10 cellular contexts compared by ENCODE assay signal in genomic region chr14:65478596-65478995, GRCh38.
DNase-seq lines count a peak whose midpoint lies in the region; ATAC-seq and TF ChIP-seq lines count a peak whose summit lies in the region.
"Had no signal": no experiment of that assay in that cellular context is flagged by ENCODE, and none has a peak within 500 bp of the region (broad histone marks: within the 10 kb centered on the region; RNA-seq: fewer than 3 reads in every experiment).

No MANE protein-coding gene starts in this region.

- DNase-seq in AG10803 (ENCODE audit: low read depth) = peak; percentile 52
- DNase-seq in RPMI7951 (ENCODE audit: low read depth) = peak; percentile 73
- peak; percentile 58 to 64 for DNase-seq in foreskin keratinocyte
- DNase-seq in thyroid gland = no peak
- DNase-seq in NK-92 (lab: John Stamatoyannopoulos, UW; ENCODE audit: unreplicated experiment) = no peak
- DNase-seq: islet precursor cell had no signal

- H3K4me3 ChIP-seq in AG10803 (ENCODE audit: low read length) (no peak overlapping the region), thyroid gland (replicated peaks in 1 of 3) (no peak overlapping the region)

- peaks cover 11% of the 10 kb centered on the region for H3K4me1 ChIP-seq in foreskin keratinocyte
- peaks cover 14 to 19% of the 10 kb centered on the region in 2 donors for H3K4me1 ChIP-seq in thyroid gland

- no peak for TF ChIP-seq POLR2A in thyroid gland (IDR thresholded peaks at IDR 0.05)

- WGBS in thyroid gland, 2 donors = 73 to 74% methylated on average over 1 of the region's 1 CpG

- H3K27ac ChIP-seq in foreskin keratinocyte = no peak overlapping the region
- no peak overlapping the region for H3K27ac ChIP-seq in thyroid gland

- H3K36me3 ChIP-seq in thyroid gland = no peaks in the 10 kb centered on the region

- ATAC-seq in GM18909 (IDR thresholded peaks at IDR 0.05; ENCODE audit: poor library complexity, unreplicated experiment) = peak; percentile 46
- peak; percentile 90 for ATAC-seq in foreskin keratinocyte
- ATAC-seq in HG02678 (IDR thresholded peaks at IDR 0.05; ENCODE audit: unreplicated experiment) = no peak
- ATAC-seq in HG03045 (IDR thresholded peaks at IDR 0.05; ENCODE audit: unreplicated experiment) = no peak
- ATAC-seq: Panc1 had no signal

- H3K9me3 ChIP-seq in thyroid gland = no peaks in the 10 kb centered on the region

- H3K27me3 ChIP-seq in foreskin keratinocyte (no peaks in the 10 kb centered on the region), thyroid gland (no peaks in the 10 kb centered on the region)

- intact Hi-C loops in thyroid gland (cut with DNase I) = no loop called here

- TF ChIP-seq CTCF in AG10803 (conservative IDR thresholded peaks at IDR 0.05; ENCODE audit: low read length) = no peak
- TF ChIP-seq CTCF in foreskin keratinocyte (conservative IDR thresholded peaks at IDR 0.05) = no peak
- no peak for TF ChIP-seq CTCF in thyroid gland (IDR thresholded peaks at IDR 0.05)

Comparison
In these comparisons a context has a peak if more than half of its experiments do, and no peak if none do; other contexts are left out.
1. DNase-seq: peak in AG10803 (single experiment), RPMI7951 (single experiment) and foreskin keratinocyte (2 of 2); none in thyroid gland (0 of 2) and NK-92 (single experiment).
2. ATAC-seq: peak in GM18909 (single experiment) and foreskin keratinocyte (single experiment); none in HG02678 (single experiment) and HG03045 (single experiment).